Comparison of ENCODE assay signal across 23 cellular contexts in the genomic region with DNA sequence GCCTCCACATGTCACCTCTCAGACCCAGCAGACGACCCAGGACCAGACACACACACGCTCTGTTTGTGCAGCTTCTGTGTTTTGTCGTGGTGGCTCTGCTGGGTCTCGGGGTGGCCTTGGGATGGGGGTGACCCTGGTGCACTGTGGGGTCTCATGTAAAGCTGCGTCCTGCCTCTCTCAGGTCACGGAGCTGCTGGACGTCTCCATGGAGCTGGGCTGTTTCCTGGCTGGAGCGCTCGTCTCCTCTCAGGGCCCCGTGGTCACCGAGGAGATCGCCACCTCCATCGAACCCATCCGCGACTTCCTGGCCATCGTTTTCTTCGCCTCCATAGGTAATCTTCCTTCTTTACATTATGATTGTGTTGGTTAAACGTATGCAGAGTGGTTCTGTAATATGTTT.
"Had no signal": no experiment of that assay in that cellular context is flagged by ENCODE, and none has a peak within 500 bp of the region (broad histone marks: within the 10 kb centered on the region; RNA-seq: fewer than 3 reads in every experiment).

No MANE protein-coding gene starts in this region.

- ATAC-seq: activated CD4-positive, CD25-positive, alpha-beta regulatory T cell treated with anti-CD3 and anti-CD28 coated beads, Interleukin-2, amount 50 U/mL, for 24 hours; activated T-cell treated with anti-CD3 and anti-CD28 coated beads, Interleukin-2, amount 50 U/mL, for 72 hours; left lobe of liver; natural killer cell treated with Interleukin-12 subunit alpha and Interleukin-12 subunit beta and Interleukin-15 and Interleukin-18, amount 100 ng/mL, for 72 hours; psoas muscle; right cardiac atrium had no signal

- H3K36me3 ChIP-seq: ovary, vagina had no signal

- DNase-seq: activated CD4-positive, alpha-beta memory T cell treated with anti-CD3 and anti-CD28 coated beads, Interleukin-2, amount 10 ng/mL, durations not matched to agents 7 days and 5 days; activated CD4-positive, alpha-beta T cell treated with anti-CD3 and anti-CD28 coated beads, Interleukin-2, amount 10 ng/mL, durations not matched to agents 24 days and 14 days; activated effector memory CD4-positive, alpha-beta T cell treated with Interleukin-2 at 50 U/mL for 16 hours; activated naive CD4-positive, alpha-beta T cell treated with anti-CD3 and anti-CD28 coated beads for 36 hours; activated T-cell treated with anti-CD3 and anti-CD28 coated beads, Interleukin-2, amount 50 U/mL, for 72 hours; amygdala; effector CD4-positive, alpha-beta T cell; erythroblast; heart right ventricle; psoas muscle; stimulated activated CD4-positive, alpha-beta T cell treated with anti-CD3 and anti-CD28 coated beads, Interleukin-2, amount 100 ng/mL, for 48 hours; stimulated activated naive CD4-positive, alpha-beta T cell; trophoblast cell had no signal

- H3K9me3 ChIP-seq: neutrophil, ovary, psoas muscle, testis, vagina had no signal

- H3K4me1 ChIP-seq: heart right ventricle, psoas muscle had no signal

- H3K4me3 ChIP-seq: heart right ventricle, ovary, psoas muscle, skin epidermis, testis, vagina had no signal

- H3K27me3 ChIP-seq: heart right ventricle, neutrophil, ovary, testis, vagina had no signal

- H3K27ac ChIP-seq: heart right ventricle, neutrophil, ovary, psoas muscle, skin epidermis, testis, vagina, VCaP had no signal
